Comparison of ENCODE assay signal across 33 cellular contexts in genomic region chr21:35163381-35163780, GRCh38.
DNase-seq lines count a peak whose midpoint lies in the region; ATAC-seq and TF ChIP-seq lines count a peak whose summit lies in the region.
"Had no signal": no experiment of that assay in that cellular context is flagged by ENCODE, and none has a peak within 500 bp of the region (broad histone marks: within the 10 kb centered on the region; RNA-seq: fewer than 3 reads in every experiment).

No MANE protein-coding gene starts in this region.

- no peak for TF ChIP-seq CTCF in MCF 10A (IDR thresholded peaks at IDR 0.05; ENCODE audit: unreplicated experiment)
- no peak for TF ChIP-seq CTCF in breast epithelium (IDR thresholded peaks at IDR 0.05)
- no peak for TF ChIP-seq CTCF in fibroblast of mammary gland (conservative IDR thresholded peaks at IDR 0.05; ENCODE audit: control insufficient read depth, insufficient read depth, low read depth, low read length)
- no peak for TF ChIP-seq CTCF in mesothelial cell of epicardium (IDR thresholded peaks at IDR 0.05; ENCODE audit: unreplicated experiment)

- CTCF ChIA-PET in MCF 10A (lab: Yijun Ruan, JAX) = interaction anchor here (0.7 kb wide), 1 partner anchor 37 kb away, joined by 3 read pairs; no protein-coding TSS in a partner anchor

- no peak for TF ChIP-seq POLR2A in breast epithelium (IDR thresholded peaks at IDR 0.05)

- H3K4me1 ChIP-seq in breast epithelium = no peaks in the 10 kb centered on the region
- H3K4me1 ChIP-seq: gastroesophageal sphincter, pancreas, upper lobe of left lung had no signal

- H3K4me1 Mint-ChIP-seq in MCF 10A (ENCODE audit: insufficient read depth, unreplicated experiment) (peaks cover 37% of the 10 kb centered on the region), mesothelial cell of epicardium (no peaks in the 10 kb centered on the region)
- H3K4me1 Mint-ChIP-seq in activated T-cell treated with anti-CD3 and anti-CD28 coated beads, Interleukin-2, amount 50 U/mL, for 4 hours (ENCODE audit: low read depth) = no peaks in the 10 kb centered on the region
- H3K4me1 Mint-ChIP-seq: activated CD4-positive, alpha-beta T cell treated with anti-CD3 and anti-CD28 coated beads, Interleukin-2, amount 10 ng/mL, durations not matched to agents 24 days and 14 days; CD14-positive monocyte; stimulated activated naive B cell treated with anti-CD40 and anti-IgM and Interleukin-4, amounts not matched to agents 10 μg/mL and 1 μg/mL and 100 μg/mL, for 72 hours had no signal

- no peaks in the 10 kb centered on the region for H3K27me3 ChIP-seq in breast epithelium
- H3K27me3 ChIP-seq: pancreas, upper lobe of left lung had no signal

- H3K4me3 ChIP-seq in breast epithelium = no peak overlapping the region
- H3K4me3 ChIP-seq in fibroblast of mammary gland (ENCODE audit: control insufficient read depth, low read depth, low read length) = no peak overlapping the region
- H3K4me3 ChIP-seq: coronary artery, gastroesophageal sphincter, K562, pancreas, skin epidermis, upper lobe of left lung had no signal

- no peak overlapping the region for H3K4me3 Mint-ChIP-seq in MCF 10A (ENCODE audit: unreplicated experiment)
- no peak overlapping the region for H3K4me3 Mint-ChIP-seq in mesothelial cell of epicardium
- no peak overlapping the region for H3K4me3 Mint-ChIP-seq in activated T-cell treated with anti-CD3 and anti-CD28 coated beads, Interleukin-2, amount 50 U/mL, for 4 hours
- H3K4me3 Mint-ChIP-seq: activated CD4-positive, alpha-beta T cell treated with anti-CD3 and anti-CD28 coated beads, Interleukin-2, amount 10 ng/mL, durations not matched to agents 24 days and 14 days; CD14-positive monocyte; nephron progenitor cell; stimulated activated naive B cell treated with anti-CD40 and anti-IgM and Interleukin-4, amounts not matched to agents 10 μg/mL and 1 μg/mL and 100 μg/mL, for 72 hours had no signal

- peak overlapping the region; percentile 71 for H3K27ac Mint-ChIP-seq in MCF 10A (ENCODE audit: low read depth, unreplicated experiment)
- H3K27ac Mint-ChIP-seq in mesothelial cell of epicardium = no peak overlapping the region
- H3K27ac Mint-ChIP-seq: activated CD4-positive, alpha-beta T cell treated with anti-CD3 and anti-CD28 coated beads, Interleukin-2, amount 10 ng/mL, durations not matched to agents 24 days and 14 days; activated naive CD4-positive, alpha-beta T cell treated with anti-CD3 and anti-CD28 coated beads, Interleukin-2, amount 50 U/mL, for 72 hours; CD14-positive monocyte; nephron progenitor cell; stimulated activated naive B cell treated with anti-CD40 and anti-IgM and Interleukin-4, amounts not matched to agents 10 μg/mL and 1 μg/mL and 100 μg/mL, for 72 hours had no signal

- BruUV-seq in MCF 10A (replicated peaks; lab: Mats Ljungman, UMichigan) = no TSS peak

- H3K27ac ChIP-seq in breast epithelium = no peak overlapping the region
- H3K27ac ChIP-seq: 22Rv1, coronary artery, gastroesophageal sphincter, pancreas, upper lobe of left lung had no signal

- no peak for ATAC-seq in activated T-cell treated with anti-CD3 and anti-CD28 coated beads, Interleukin-2, amount 50 U/mL, for 4 hours
- ATAC-seq: activated naive CD4-positive, alpha-beta T cell treated with anti-CD3 and anti-CD28 coated beads, Interleukin-2, amount 50 U/mL, for 72 hours; gastroesophageal sphincter; K562; left colon; stimulated activated naive B cell treated with anti-CD40 and anti-IgM and Interleukin-4, amounts not matched to agents 10 μg/mL and 1 μg/mL and 100 μg/mL, for 72 hours had no signal

- intact Hi-C loops in MCF 10A (cut with micrococcal nuclease) (no loop called here), breast epithelium (cut with DNase I; ENCODE audit: low total_unique reads) (no loop called here)

- DNase-seq in MCF 10A (ENCODE audit: unreplicated experiment) (peak; percentile 36), breast epithelium (ENCODE audit: low spot score in 2 of 2) (no peak), amniotic epithelial cell (ENCODE audit: low read depth) (peak; percentile 65), fibroblast of mammary gland (ENCODE audit: low read depth) (peak; percentile 60), NCI-H1694 (lab: John Stamatoyannopoulos, UW) (no peak), mesothelial cell of epicardium (ENCODE audit: low spot score in 2 of 2, unreplicated experiment in 2 of 2) (no peak), NCI-H446 (lab: John Stamatoyannopoulos, UW) (no peak)
- no peak for DNase-seq in activated T-cell treated with anti-CD3 and anti-CD28 coated beads, Interleukin-2, amount 50 U/mL, for 4 hours
- DNase-seq: activated CD4-positive, alpha-beta T cell treated with anti-CD3 and anti-CD28 coated beads, Interleukin-2, amount 10 ng/mL, durations not matched to agents 24 days and 14 days; activated CD8-positive, alpha-beta memory T cell treated with anti-CD3 and anti-CD28 coated beads for 24 hours; activated T-cell treated with anti-CD3 and anti-CD28 coated beads for 4 hours; anterior cingulate cortex; effector memory CD4-positive, alpha-beta T cell; erythroblast; hippocampal formation; left colon; NCI-H2081; NCI-H2227 treated with DMSO at 0.1 percent for 48 hours; NCI-H69; nephron progenitor cell; pancreas; retina; stimulated activated naive B cell treated with anti-CD40 and anti-IgM and Interleukin-4, amounts not matched to agents 10 μg/mL and 1 μg/mL and 100 μg/mL, for 72 hours; substantia nigra; T1000; upper lobe of left lung had no signal

- H3K27me3 Mint-ChIP-seq in MCF 10A (ENCODE audit: insufficient read depth, unreplicated experiment) (no peaks in the 10 kb centered on the region), mesothelial cell of epicardium (ENCODE audit: low read depth) (no peaks in the 10 kb centered on the region)
- no peaks in the 10 kb centered on the region for H3K27me3 Mint-ChIP-seq in activated T-cell treated with anti-CD3 and anti-CD28 coated beads, Interleukin-2, amount 50 U/mL, for 4 hours (ENCODE audit: low read depth)
- H3K27me3 Mint-ChIP-seq: activated CD4-positive, alpha-beta T cell treated with anti-CD3 and anti-CD28 coated beads, Interleukin-2, amount 10 ng/mL, durations not matched to agents 24 days and 14 days; stimulated activated naive B cell treated with anti-CD40 and anti-IgM and Interleukin-4, amounts not matched to agents 10 μg/mL and 1 μg/mL and 100 μg/mL, for 72 hours had no signal

- H3K9me3 ChIP-seq in breast epithelium = no peaks in the 10 kb centered on the region
- H3K9me3 ChIP-seq: gastroesophageal sphincter, pancreas, upper lobe of left lung had no signal

- H3K9me3 Mint-ChIP-seq in MCF 10A (ENCODE audit: unreplicated experiment) (peaks cover 20% of the 10 kb centered on the region), mesothelial cell of epicardium (peaks cover 24% of the 10 kb centered on the region)
- H3K9me3 Mint-ChIP-seq in activated T-cell treated with anti-CD3 and anti-CD28 coated beads, Interleukin-2, amount 50 U/mL, for 4 hours = peaks cover 10% of the 10 kb centered on the region

- POLR2A ChIA-PET in MCF 10A (lab: Yijun Ruan, JAX) = interaction anchor here (0.7 to 2.0 kb wide), 4 partner anchors 26 to 236 kb away, joined by 3 to 5 read pairs (median 4); no protein-coding TSS in a partner anchor

- H3K36me3 Mint-ChIP-seq in MCF 10A (ENCODE audit: insufficient read depth, unreplicated experiment) (no peaks in the 10 kb centered on the region), mesothelial cell of epicardium (no peaks in the 10 kb centered on the region)
- no peaks in the 10 kb centered on the region for H3K36me3 Mint-ChIP-seq in activated T-cell treated with anti-CD3 and anti-CD28 coated beads, Interleukin-2, amount 50 U/mL, for 4 hours (ENCODE audit: insufficient read depth)
- H3K36me3 Mint-ChIP-seq: CD14-positive monocyte had no signal

- no peaks in the 10 kb centered on the region for H3K36me3 ChIP-seq in breast epithelium
- H3K36me3 ChIP-seq: gastroesophageal sphincter, pancreas, upper lobe of left lung had no signal

Comparison
In these comparisons a context has a peak if more than half of its experiments do, and no peak if none do; other contexts are left out.
1. DNase-seq: peak in MCF 10A (single experiment), amniotic epithelial cell (single experiment) and fibroblast of mammary gland (single experiment); none in breast epithelium (0 of 2), NCI-H1694 (single experiment), mesothelial cell of epicardium (0 of 2), activated T-cell treated with anti-CD3 and anti-CD28 coated beads, Interleukin-2, amount 50 U/mL, for 4 hours (single experiment) and NCI-H446 (0 of 2).